Comparison of ENCODE assay signal across 25 cellular contexts in the genomic region with DNA sequence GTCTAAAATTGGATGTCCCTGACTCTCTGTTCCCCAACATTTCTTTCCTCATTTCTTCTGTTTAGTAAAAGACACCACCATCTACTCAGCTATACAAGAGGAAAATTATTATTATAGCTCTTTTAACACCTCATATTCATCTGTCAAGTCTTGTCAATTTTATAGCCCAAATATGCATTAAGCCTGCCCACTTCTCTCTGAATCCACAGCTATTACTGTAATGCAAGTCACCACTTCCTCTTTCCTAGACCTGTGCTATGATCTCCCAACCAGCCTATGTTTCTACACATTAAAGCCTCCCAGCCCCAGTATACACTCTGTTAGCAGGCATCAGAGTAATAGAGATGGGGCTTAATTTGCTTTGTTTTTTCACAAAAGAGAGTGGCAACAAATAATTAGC.
A peak's percentile ranks its signal among the peaks of the same experiment; 100 is the strongest.
DNase-seq lines count a peak whose midpoint lies in the region; ATAC-seq, FAIRE-seq and TF ChIP-seq lines count a peak whose summit lies in the region.
"Had no signal": no experiment of that assay in that cellular context is flagged by ENCODE, and none has a peak within 500 bp of the region (broad histone marks: within the 10 kb centered on the region; RNA-seq: fewer than 3 reads in every experiment).

No MANE protein-coding gene starts in this region.

- ATAC-seq in GM21723 (IDR thresholded peaks at IDR 0.05; ENCODE audit: unreplicated experiment) = peak; percentile 80
- ATAC-seq in K562 = no peak
- ATAC-seq in GM18907 (IDR thresholded peaks at IDR 0.05; ENCODE audit: unreplicated experiment) = no peak
- ATAC-seq: activated CD4-positive, alpha-beta T cell treated with anti-CD3 and anti-CD28 coated beads for 36 hours; heart right ventricle; HepG2; upper lobe of right lung had no signal

- intact Hi-C loops in K562 (cut with micrococcal nuclease) = no loop called here

- H4K20me1 ChIP-seq in MM.1S (ENCODE audit: insufficient read depth, low read length) (no peaks in the 10 kb centered on the region), K562 (replicated peaks; ENCODE audit: control insufficient read depth, insufficient read depth, low read length) (no peaks in the 10 kb centered on the region)

- DNase-seq in DMS153 (lab: John Stamatoyannopoulos, UW) (peak; percentile 27), DMS153 treated with DMSO at 0.1 percent for 48 hours (lab: John Stamatoyannopoulos, UW; ENCODE audit: unreplicated experiment) (no peak), MM.1S (peak; percentile 12), K562 (ENCODE audit: extremely low read depth in 1 of 4, low spot score in 3 of 4) (no peak), SW480 (ENCODE audit: low spot score) (no peak), T-helper 1 cell (no peak)
- DNase-seq: activated CD4-positive, alpha-beta T cell treated with anti-CD3 and anti-CD28 coated beads for 36 hours; activated CD8-positive, alpha-beta memory T cell treated with anti-CD3 and anti-CD28 coated beads, Interleukin-2, amount 50 U/mL, for 4 hours; activated naive CD4-positive, alpha-beta T cell; Calu3; GDM1; heart right ventricle; NCI-H1092 treated with DMSO at 0.1 percent for 48 hours; NCI-H748 treated with DMSO at 0.1 percent for 48 hours; sigmoid colon; stomach; upper lobe of right lung had no signal

- H3K9me2 ChIP-seq in MM.1S (replicated peaks; ENCODE audit: insufficient read depth, low read length) = no peaks in the 10 kb centered on the region

- H3K36me3 ChIP-seq in MM.1S (replicated peaks; ENCODE audit: insufficient read depth, low read length) (no peaks in the 10 kb centered on the region), K562 (ENCODE audit: control insufficient read depth, insufficient read depth, low read length) (no peaks in the 10 kb centered on the region)
- H3K36me3 ChIP-seq: ascending aorta, heart right ventricle, sigmoid colon, stomach, upper lobe of right lung had no signal

- in situ Hi-C loops in K562 (cut with MboI) = no loop called here

- no peak overlapping the region for H2AFZ ChIP-seq in MM.1S (ENCODE audit: low read length)
- no peak overlapping the region for H2AFZ ChIP-seq in K562 (ENCODE audit: low read depth, low read length)
- H2AFZ ChIP-seq: parathyroid adenoma had no signal

- no peak overlapping the region for H3K4me3 ChIP-seq in MM.1S (ENCODE audit: low read length)
- no peak overlapping the region for H3K4me3 ChIP-seq in K562
- H3K4me3 ChIP-seq: ascending aorta, heart right ventricle, lung, sigmoid colon, stomach, upper lobe of right lung had no signal

- TF ChIP-seq POLR2A in K562 (conservative IDR thresholded peaks at IDR 0.05) = no peak

- CTCF ChIA-PET in K562 (lab: Yijun Ruan, JAX; ENCODE audit: low intra/inter-chr PET ratio) = no interaction called here

- BruUV-seq in K562 (replicated peaks; lab: Mats Ljungman, UMichigan) = no TSS peak

- FAIRE-seq in K562 (lab: Jason Lieb, UNC) = no peak
- FAIRE-seq: H54, HepG2 had no signal

- POLR2A ChIA-PET in K562 (lab: Yijun Ruan, JAX) = interaction anchor here (0.8 kb wide), 1 partner anchor 22 kb away, joined by 3 read pairs; no protein-coding TSS in a partner anchor

- H3K79me2 ChIP-seq in MM.1S (ENCODE audit: low read length) (no peaks in the 10 kb centered on the region), K562 (ENCODE audit: control insufficient read depth, insufficient read depth, low read length) (no peaks in the 10 kb centered on the region)
- H3K79me2 ChIP-seq: parathyroid adenoma had no signal

- TF ChIP-seq CTCF in MM.1S (IDR thresholded peaks at IDR 0.05; ENCODE audit: low read length) (no peak), K562 (IDR thresholded peaks at IDR 0.05 in 2 of 3, conservative IDR thresholded peaks at IDR 0.05 in 1 of 3; ENCODE audit: insufficient read depth in 2 of 3, low read depth in 1 of 3, low read length in 3 of 3) (no peak)

- TF ChIP-seq EP300 in K562 (IDR thresholded peaks at IDR 0.05; ENCODE audit: low read length) = no peak

- no peaks in the 10 kb centered on the region for H3F3A ChIP-seq in MM.1S (ENCODE audit: insufficient read depth, low read length)

- H3K27me3 ChIP-seq in MM.1S (replicated peaks; ENCODE audit: insufficient read depth, low read length) (no peaks in the 10 kb centered on the region), K562 (ENCODE audit: control insufficient read depth in 2 of 2, insufficient read depth in 2 of 2, low read length in 2 of 2) (no peaks in the 10 kb centered on the region; a peak in 1 of 5 replicates)
- H3K27me3 ChIP-seq: ascending aorta, heart right ventricle, sigmoid colon, stomach, upper lobe of right lung had no signal

- H3K4me1 ChIP-seq in MM.1S (ENCODE audit: low read length) (no peaks in the 10 kb centered on the region), K562 (replicated peaks in 1 of 2; ENCODE audit: control insufficient read depth in 2 of 2, insufficient read depth in 2 of 2, low read length in 2 of 2) (no peaks in the 10 kb centered on the region)
- H3K4me1 ChIP-seq: parathyroid adenoma, upper lobe of right lung had no signal

- peaks cover 2% of the 10 kb centered on the region for H3K9me1 ChIP-seq in K562 (ENCODE audit: control insufficient read depth, insufficient read depth, low read length)

- no peak overlapping the region for H3K9ac ChIP-seq in MM.1S (ENCODE audit: low read length)
- no peak overlapping the region for H3K9ac ChIP-seq in K562 (ENCODE audit: insufficient read depth in 1 of 2, low read depth in 2 of 2, low read length in 2 of 2)
- H3K9ac ChIP-seq: parathyroid adenoma had no signal

- H3K4me2 ChIP-seq in MM.1S (ENCODE audit: low read depth, low read length) = no peak overlapping the region
- no peak overlapping the region for H3K4me2 ChIP-seq in K562 (ENCODE audit: insufficient read depth, low read length)

- H3K9me3 ChIP-seq in MM.1S (replicated peaks; ENCODE audit: insufficient read depth, low read length) (no peaks in the 10 kb centered on the region), K562 (replicated peaks; ENCODE audit: control insufficient read depth, insufficient read depth, low read depth, low read length) (no peaks in the 10 kb centered on the region)
- H3K9me3 ChIP-seq: ascending aorta, heart right ventricle, sigmoid colon, stomach, upper lobe of right lung had no signal

- H3K27ac ChIP-seq in MM.1S (ENCODE audit: low read length) (no peak overlapping the region), K562 (ENCODE audit: extremely low read depth, low read depth, low read length) (no peak overlapping the region)
- H3K27ac ChIP-seq: 22Rv1, ascending aorta, heart right ventricle, parathyroid adenoma, sigmoid colon, stomach, upper lobe of right lung had no signal

- no peak for TF ChIP-seq RAD21 in K562 (CRISPR knock-in tag; conservative IDR thresholded peaks at IDR 0.05 in 1 of 2, IDR thresholded peaks at IDR 0.05 in 1 of 2)

TF ChIP-seq in K562, 482 proteins besides CTCF, POLR2A, EP300 and RAD21:
- TF ChIP-seq ERF (CRISPR knock-in tag; IDR thresholded peaks at IDR 0.05) = no peak
- TF ChIP-seq SPI1 (IDR thresholded peaks at IDR 0.05; ENCODE audit: borderline replicate concordance, low read depth, low read length) = peak; percentile 91
- TF ChIP-seq CSDE1 (IDR thresholded peaks at IDR 0.05) = no peak
- TF ChIP-seq TFE3 (CRISPR knock-in tag; IDR thresholded peaks at IDR 0.05) = no peak
- TF ChIP-seq ZFP36 (IDR thresholded peaks at IDR 0.05; ENCODE audit: low read depth, low read length, partially characterized antibody) = no peak

Comparison
In these comparisons a context has a peak if more than half of its experiments do, and no peak if none do; other contexts are left out.
1. DNase-seq: peak in DMS153 (single experiment) and MM.1S (single experiment); none in DMS153 treated with DMSO at 0.1 percent for 48 hours (single experiment), K562 (0 of 4), SW480 (single experiment) and T-helper 1 cell (0 of 5).